1 cellular context compared by ENCODE assay signal in genomic region chr1:209784276-209785169, GRCh38.
TF ChIP-seq lines count a peak whose summit lies in the region.

TSS of gene C1orf74 (minus strand) at chr1:209784559. CDS start at chr1:209783634, 925 bp downstream.

TF ChIP-seq in K562, 482 proteins besides CTCF, POLR2A, EP300 and RAD21 (continued from another document and continues in another):
- TF ChIP-seq ZNF146 (CRISPR knock-in tag; IDR thresholded peaks at IDR 0.05; ENCODE audit: unreplicated experiment) = no peak
- no peak for TF ChIP-seq TSC22D4 (tag; IDR thresholded peaks at IDR 0.05)
- peak; percentile 90 for TF ChIP-seq ATF1 (CRISPR knock-in tag; IDR thresholded peaks at IDR 0.05)
- peak; percentile 99 for TF ChIP-seq ATF1 (tag; IDR thresholded peaks at IDR 0.05)
- TF ChIP-seq ZBTB33 (CRISPR knock-in tag; IDR thresholded peaks at IDR 0.05) = peak; percentile 61
- peak; percentile 90 for TF ChIP-seq C11orf30 (IDR thresholded peaks at IDR 0.05; ENCODE audit: low read depth)
- no peak for TF ChIP-seq BDP1 (IDR thresholded peaks at IDR 0.05; ENCODE audit: insufficient read depth, insufficient read length)
- peak; percentile 96 for TF ChIP-seq PHF20 (IDR thresholded peaks at IDR 0.05; ENCODE audit: partially characterized antibody)
- peak; percentile 95 for TF ChIP-seq MGA (IDR thresholded peaks at IDR 0.05)
- no peak for TF ChIP-seq TFAM (CRISPR knock-in tag; conservative IDR thresholded peaks at IDR 0.05)
- no peak for TF ChIP-seq HMG20A (CRISPR knock-in tag; conservative IDR thresholded peaks at IDR 0.05)
- TF ChIP-seq RBM17 (IDR thresholded peaks at IDR 0.05; ENCODE audit: borderline replicate concordance, low read depth, low read length) = no peak
- no peak for TF ChIP-seq GATA2 (CRISPR knock-in tag; IDR thresholded peaks at IDR 0.05)
- peak; percentile 74 for TF ChIP-seq TBP (optimal IDR thresholded peaks at IDR 0.05; ENCODE audit: low read depth, low read length)
- TF ChIP-seq PREB (CRISPR knock-in tag; IDR thresholded peaks at IDR 0.05) = no peak
- TF ChIP-seq SPI1 (IDR thresholded peaks at IDR 0.05; ENCODE audit: borderline replicate concordance, low read depth, low read length) = peak; percentile 88
- TF ChIP-seq RFX7 (CRISPR knock-in tag; IDR thresholded peaks at IDR 0.05) = no peak
- no peak for TF ChIP-seq KDM1A (IDR thresholded peaks at IDR 0.05)
- no peak for TF ChIP-seq STAG1 (CRISPR knock-in tag; IDR thresholded peaks at IDR 0.05; ENCODE audit: borderline replicate concordance)
- TF ChIP-seq CLOCK (CRISPR knock-in tag; IDR thresholded peaks at IDR 0.05; ENCODE audit: borderline replicate concordance) = no peak
- TF ChIP-seq MTA3 (IDR thresholded peaks at IDR 0.05; ENCODE audit: borderline replicate concordance) = peak; percentile 85; the same call in 1 of the 2 replicates
- TF ChIP-seq THRB (CRISPR knock-in tag; conservative IDR thresholded peaks at IDR 0.05) = no peak
- TF ChIP-seq NCOA2 (IDR thresholded peaks at IDR 0.05; ENCODE audit: partially characterized antibody in 2 of 2) = no peak
- TF ChIP-seq CREB5 (CRISPR knock-in tag; IDR thresholded peaks at IDR 0.05) = no peak
- no peak for TF ChIP-seq ZBTB1 (CRISPR knock-in tag; IDR thresholded peaks at IDR 0.05; ENCODE audit: borderline replicate concordance, low read depth)
- TF ChIP-seq TFAP4 (CRISPR knock-in tag; IDR thresholded peaks at IDR 0.05; ENCODE audit: borderline replicate concordance) = peak; percentile 95
- TF ChIP-seq SREBF1 (IDR thresholded peaks at IDR 0.05; ENCODE audit: borderline replicate concordance, low read depth, low read length) = no peak
- no peak for TF ChIP-seq CEBPZ (IDR thresholded peaks at IDR 0.05; ENCODE audit: borderline replicate concordance, low read depth, low read length)
- no peak for TF ChIP-seq PTTG1 (tag; IDR thresholded peaks at IDR 0.05; ENCODE audit: low read depth)
